Comparison of ENCODE assay signal across 9 cellular contexts in the genomic region with DNA sequence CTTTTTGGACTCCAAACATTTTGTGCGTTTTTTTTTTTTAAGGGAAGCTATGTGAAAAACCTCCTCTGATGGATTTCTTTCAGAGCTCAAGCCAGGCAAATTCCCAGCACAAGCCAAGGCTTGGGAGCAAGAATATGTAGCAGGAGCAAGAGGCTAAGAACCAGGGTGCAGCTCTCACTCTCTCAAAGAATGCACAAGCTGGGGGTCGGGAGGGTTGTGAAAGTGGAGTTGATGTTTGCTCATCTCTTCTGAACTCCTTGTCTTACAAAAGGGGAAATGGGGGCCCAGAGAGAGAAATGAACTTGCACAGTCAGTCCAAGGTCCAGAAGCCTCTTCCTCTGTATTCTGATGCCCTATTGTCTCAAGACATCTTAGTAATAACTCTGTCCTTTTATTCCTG. TPM values are rescaled to one million over a fixed set of nuclear protein-coding genes. Genes with fewer than 3 reads are reported as not detected.
DNase-seq lines count a peak whose midpoint lies in the region; ATAC-seq, FAIRE-seq and TF ChIP-seq lines count a peak whose summit lies in the region.
"Had no signal": no experiment of that assay in that cellular context is flagged by ENCODE, and none has a peak within 500 bp of the region (broad histone marks: within the 10 kb centered on the region; RNA-seq: fewer than 3 reads in every experiment).

No MANE protein-coding gene starts in this region.

- H3K4me1 Mint-ChIP-seq in CD8-positive, alpha-beta memory T cell, result peaks cover 73 to 79% (median 73%) of the 10 kb centered on the region in 3 donors
- peaks cover 30% of the 10 kb centered on the region for H3K4me1 Mint-ChIP-seq in MCF 10A (ENCODE audit: insufficient read depth, unreplicated experiment)

- WGBS in lower leg skin, 2 donors, result 37 to 47% methylated on average over 2 of the region's 2 CpGs

- no peak for ATAC-seq in GM21390 (IDR thresholded peaks at IDR 0.05; ENCODE audit: unreplicated experiment)

- DNase-seq in CD8-positive, alpha-beta memory T cell, result no peak
- DNase-seq in MV-4-11 (lab: John Stamatoyannopoulos, UW) (peak; percentile 87), MCF 10A (ENCODE audit: unreplicated experiment) (no peak), lower leg skin (ENCODE audit: low spot score in 2 of 2) (no peak), mucosa of gallbladder (ENCODE audit: low spot score) (no peak), RCC 7860 (ENCODE audit: low spot score) (no peak)
- DNase-seq: NCI-H69 had no signal

- H3K4me3 Mint-ChIP-seq in CD8-positive, alpha-beta memory T cell, result peak overlapping the region in 2 of 7 donors; percentile 27 to 41
- H3K4me3 Mint-ChIP-seq in MCF 10A (ENCODE audit: unreplicated experiment), result no peak overlapping the region

- no peaks in the 10 kb centered on the region for H3K36me3 ChIP-seq in CD8-positive, alpha-beta memory T cell (ENCODE audit: insufficient read depth, low read length)
- H3K36me3 ChIP-seq in rectal smooth muscle tissue (ENCODE audit: control insufficient read depth, insufficient read depth, low read length), result no peaks in the 10 kb centered on the region

- CTCF ChIA-PET in CD8-positive, alpha-beta memory T cell (lab: Charles Lee), result interaction anchor here (0.8 to 20.8 kb wide), 6 partner anchors 12 to 62 kb away, joined by 3 to 363 read pairs (median 26); a partner anchor contains a TSS
- CTCF ChIA-PET in MCF 10A (lab: Yijun Ruan, JAX), result interaction anchor here (0.6 to 5.7 kb wide), 5 partner anchors 10 to 178 kb away, joined by 3 to 71 read pairs (median 5); no protein-coding TSS in a partner anchor

- TF ChIP-seq CTCF in MCF 10A (IDR thresholded peaks at IDR 0.05; ENCODE audit: unreplicated experiment) (no peak), lower leg skin (IDR thresholded peaks at IDR 0.05) (no peak)

- FAIRE-seq in RCC 7860 (lab: Jason Lieb, UNC), result no peak

- no peaks in the 10 kb centered on the region for H3K27me3 ChIP-seq in CD8-positive, alpha-beta memory T cell (ENCODE audit: insufficient read depth, low read length, poor library complexity, severe bottlenecking)
- no peaks in the 10 kb centered on the region for H3K27me3 ChIP-seq in rectal smooth muscle tissue (ENCODE audit: control insufficient read depth, insufficient read depth, low read length)

- TF ChIP-seq POLR2A in lower leg skin (IDR thresholded peaks at IDR 0.05), result no peak

- H3K4me3 ChIP-seq in CD8-positive, alpha-beta memory T cell (ENCODE audit: low read length), result no peak overlapping the region
- no peak overlapping the region for H3K4me3 ChIP-seq in rectal smooth muscle tissue (ENCODE audit: low read length)
- H3K4me3 ChIP-seq in lower leg skin (ENCODE audit: low read depth, poor library complexity, severe bottlenecking), result no peak overlapping the region

- no peaks in the 10 kb centered on the region for H3K27me3 Mint-ChIP-seq in CD8-positive, alpha-beta memory T cell
- H3K27me3 Mint-ChIP-seq in MCF 10A (ENCODE audit: insufficient read depth, unreplicated experiment), result no peaks in the 10 kb centered on the region

- peak overlapping the region; percentile 84 to 100 (median 94) for H3K27ac Mint-ChIP-seq in CD8-positive, alpha-beta memory T cell
- peak overlapping the region; percentile 69 for H3K27ac Mint-ChIP-seq in MCF 10A (ENCODE audit: low read depth, unreplicated experiment)

- no peaks in the 10 kb centered on the region for H3K9me3 Mint-ChIP-seq in CD8-positive, alpha-beta memory T cell
- H3K9me3 Mint-ChIP-seq in MCF 10A (ENCODE audit: unreplicated experiment), result no peaks in the 10 kb centered on the region

- BruUV-seq in MCF 10A (replicated peaks; lab: Mats Ljungman, UMichigan), result no TSS peak

- POLR2A ChIA-PET in CD8-positive, alpha-beta memory T cell (lab: Charles Lee), result interaction anchor here (0.6 to 6.7 kb wide), 6 partner anchors 10 to 149 kb away, joined by 3 to 116 read pairs (median 4); no protein-coding TSS in a partner anchor
- POLR2A ChIA-PET in MCF 10A (lab: Yijun Ruan, JAX), result interaction anchor here (0.6 to 4.0 kb wide), 7 partner anchors 10 to 100 kb away, joined by 3 to 32 read pairs (median 5); a partner anchor contains a TSS

- H3K9ac ChIP-seq in rectal smooth muscle tissue (ENCODE audit: low read length), result no peak overlapping the region

- H3K9me3 ChIP-seq in CD8-positive, alpha-beta memory T cell (ENCODE audit: low read length), result no peaks in the 10 kb centered on the region

- H3K4me1 ChIP-seq in CD8-positive, alpha-beta memory T cell (ENCODE audit: insufficient read depth, low read length), result peaks cover 85% of the 10 kb centered on the region
- peaks cover 35% of the 10 kb centered on the region for H3K4me1 ChIP-seq in rectal smooth muscle tissue (ENCODE audit: control insufficient read depth, insufficient read depth, low read length)

- intact Hi-C loops in MCF 10A (cut with micrococcal nuclease) (no loop called here), lower leg skin (cut with DNase I; ENCODE audit: low total_unique reads) (no loop called here)

- no peaks in the 10 kb centered on the region for H3K36me3 Mint-ChIP-seq in CD8-positive, alpha-beta memory T cell
- no peaks in the 10 kb centered on the region for H3K36me3 Mint-ChIP-seq in MCF 10A (ENCODE audit: insufficient read depth, unreplicated experiment)

- no peak overlapping the region for H3K27ac ChIP-seq in CD8-positive, alpha-beta memory T cell (ENCODE audit: low read depth, low read length)
- peak overlapping the region; percentile 91 for H3K27ac ChIP-seq in rectal smooth muscle tissue (ENCODE audit: low read depth, low read length)

RNA-seq across cellular contexts. Expression of a gene that starts 7.7 kb away (rescaled TPM):
- 100 to 1,000 TPM; 316 to 322 TPM for total RNA-seq in CD8-positive, alpha-beta memory T cell
- polyA plus RNA-seq in CD8-positive, alpha-beta memory T cell, result 12.1 TPM
- 0.84 and 1.2 TPM in 2 replicates for total RNA-seq in MCF 10A (2022)
- total RNA-seq in lower leg skin, result 1 to 10 TPM; 2.6 to 4.9 (median 4.7) TPM
- total RNA-seq in mucosa of gallbladder, result 7.9 TPM

RNA-seq across cellular contexts. Expression of a gene that starts 57.3 kb away (rescaled TPM):
- total RNA-seq in CD8-positive, alpha-beta memory T cell, result 100 to 1,000 TPM; 206 to 214 TPM
- 8.3 TPM for polyA plus RNA-seq in CD8-positive, alpha-beta memory T cell
- 39.6 and 61.0 TPM in 2 replicates for total RNA-seq in MCF 10A (2022)
- total RNA-seq in lower leg skin, result 10 to 100 TPM; 11.5 to 22.1 (median 17.8) TPM
- 25.9 TPM for total RNA-seq in mucosa of gallbladder

Comparison
In these comparisons a context has a peak if more than half of its experiments do, and no peak if none do; other contexts are left out.
1. RNA of a gene that starts 7.7 kb away (total RNA-seq): 316 to 322 TPM in CD8-positive, alpha-beta memory T cell; 7.9 TPM in mucosa of gallbladder (single experiment), 2.6 to 4.9 TPM in lower leg skin and 0.84 to 1.2 TPM in MCF 10A; every median in the first group is over 10 times any median in the second.